27 cellular contexts compared by ENCODE assay signal in genomic region chr10:58362026-58362799, GRCh38. TPM values are rescaled to one million over a fixed set of nuclear protein-coding genes. Genes with fewer than 3 reads are reported as not detected.
DNase-seq lines count a peak whose midpoint lies in the region; ATAC-seq and TF ChIP-seq lines count a peak whose summit lies in the region.
"Had no signal": no experiment of that assay in that cellular context is flagged by ENCODE, and none has a peak within 500 bp of the region (broad histone marks: within the 10 kb centered on the region; RNA-seq: fewer than 3 reads in every experiment).

No MANE protein-coding gene starts in this region.

- TF ChIP-seq EP300 in SK-N-SH (IDR thresholded peaks at IDR 0.05; ENCODE audit: borderline replicate concordance in 1 of 2, low read depth in 1 of 2, low read length in 1 of 2): no peak
- TF ChIP-seq EP300 in stomach (IDR thresholded peaks at IDR 0.05): no peak

- TF ChIP-seq CTCF in SK-N-SH (IDR thresholded peaks at IDR 0.05): no peak
- TF ChIP-seq CTCF in foreskin keratinocyte (conservative IDR thresholded peaks at IDR 0.05): no peak
- no peak for TF ChIP-seq CTCF in stomach (IDR thresholded peaks at IDR 0.05)

- CTCF ChIA-PET in SK-N-SH (lab: Yijun Ruan, JAX): interaction anchor here (0.6 kb wide), 1 partner anchor 9 kb away, joined by 3 read pairs; no protein-coding TSS in a partner anchor

- H3K4me1 ChIP-seq in SK-N-SH (ENCODE audit: control insufficient read depth in 1 of 2, insufficient read depth in 2 of 2, low read depth in 1 of 2, low read length in 1 of 2) (0 out of 4 replicates have a peak, but pooled peaks cover 2 to 4% of the 10 kb centered on the region in 2 experiments), foreskin keratinocyte (peaks cover 19% of the 10 kb centered on the region), mesendoderm (ENCODE audit: control insufficient read depth, low read depth, low read length) (no peaks in the 10 kb centered on the region), stomach (peaks cover 0 to 20% (median 5%) of the 10 kb centered on the region in 4 donors)
- H3K4me1 ChIP-seq: upper lobe of right lung had no signal

- H3K23ac ChIP-seq in mesendoderm (ENCODE audit: low read length): no peak overlapping the region

- DNase-seq in SK-N-SH (no peak), amniotic epithelial cell (ENCODE audit: low read depth) (peak; percentile 82), foreskin keratinocyte (no peak), mesendoderm (no peak), stomach (no peak)
- DNase-seq: 8988T; activated CD4-positive, alpha-beta T cell treated with anti-CD3 and anti-CD28 coated beads for 36 hours; activated naive CD4-positive, alpha-beta T cell treated with anti-CD3 and anti-CD28 coated beads, Interleukin-2, amount 50 U/mL, for 16 hours; AML-193; CD4-positive, CD25-positive, alpha-beta regulatory T cell; DMS79 treated with DMSO at 0.1 percent for 48 hours; foreskin fibroblast; GOT3; heart right ventricle; KBM-7; NCI-H1417 treated with DMSO at 0.1 percent for 48 hours; NCI-H2029 treated with DMSO at 0.1 percent for 48 hours; NCI-H69; SHP77 treated with DMSO at 0.1 percent for 48 hours; upper lobe of right lung had no signal

- H3K27me3 ChIP-seq in SK-N-SH (ENCODE audit: insufficient read depth): no peaks in the 10 kb centered on the region
- no peaks in the 10 kb centered on the region for H3K27me3 ChIP-seq in foreskin keratinocyte
- H3K27me3 ChIP-seq in mesendoderm (ENCODE audit: insufficient read depth, low read length, poor library complexity): no peaks in the 10 kb centered on the region
- no peaks in the 10 kb centered on the region for H3K27me3 ChIP-seq in stomach
- H3K27me3 ChIP-seq: heart right ventricle, upper lobe of right lung had no signal

- H3K4ac ChIP-seq in mesendoderm (ENCODE audit: low read depth, low read length): no peak overlapping the region

- H3K56ac ChIP-seq in mesendoderm (ENCODE audit: low read length): no peak overlapping the region

- H3K79me1 ChIP-seq in mesendoderm (ENCODE audit: low read length): no peaks in the 10 kb centered on the region

- no peak overlapping the region for H4K5ac ChIP-seq in mesendoderm (ENCODE audit: low read length)

- no peak overlapping the region for H2AK5ac ChIP-seq in mesendoderm (ENCODE audit: low read length)

- TF ChIP-seq POLR2A in stomach (IDR thresholded peaks at IDR 0.05): no peak

- no peak overlapping the region for H2BK15ac ChIP-seq in mesendoderm (replicated peaks; ENCODE audit: low read depth)

- H3K27ac ChIP-seq in SK-N-SH (ENCODE audit: low read depth in 2 of 2, low read length in 1 of 2) (no peak overlapping the region), foreskin keratinocyte (no peak overlapping the region), mesendoderm (ENCODE audit: low read depth, low read length) (no peak overlapping the region), stomach (no peak overlapping the region)
- H3K27ac ChIP-seq: heart right ventricle, upper lobe of right lung had no signal

- POLR2A ChIA-PET in SK-N-SH (lab: Yijun Ruan, JAX): no interaction called here

- H3K79me2 ChIP-seq in SK-N-SH (ENCODE audit: insufficient read depth) (peaks cover 13% of the 10 kb centered on the region; the same call in 1 of the 2 replicates), mesendoderm (ENCODE audit: control insufficient read depth, insufficient read depth, low read length) (no peaks in the 10 kb centered on the region)

- intact Hi-C loops in stomach (cut with DNase I; ENCODE audit: low total_unique reads): no loop called here

- H4K20me1 ChIP-seq in SK-N-SH (ENCODE audit: insufficient read depth): no peaks in the 10 kb centered on the region

- TF ChIP-seq RAD21 in SK-N-SH (IDR thresholded peaks at IDR 0.05; ENCODE audit: low read length): no peak

- peaks cover 5% of the 10 kb centered on the region for H3F3A ChIP-seq in SK-N-SH (replicated peaks; ENCODE audit: insufficient read depth)

- no peak overlapping the region for H3K18ac ChIP-seq in mesendoderm (ENCODE audit: low read length)

- H3K9ac ChIP-seq in SK-N-SH: no peak overlapping the region
- no peak overlapping the region for H3K9ac ChIP-seq in mesendoderm (ENCODE audit: low read length)

- 82% methylated on average over 2 of the region's 2 CpGs for WGBS in SK-N-SH (ENCODE audit: low lambda C conversion rate)
- 100% methylated on average over 1 of the region's 2 CpGs for WGBS in mesendoderm (ENCODE audit: extremely low coverage, insufficient coverage, low lambda C conversion rate)
- WGBS in stomach, 5 donors: 72 to 82% (median 74%) methylated on average over 2 of the region's 2 CpGs

- peaks cover 13 to 32% of the 10 kb centered on the region in 2 experiments for H3K36me3 ChIP-seq in SK-N-SH (replicated peaks in 1 of 2; ENCODE audit: control insufficient read depth in 1 of 2, insufficient read depth in 2 of 2, low read length in 1 of 2)
- H3K36me3 ChIP-seq in mesendoderm (ENCODE audit: control insufficient read depth, insufficient read depth, low read length): no peaks in the 10 kb centered on the region
- H3K36me3 ChIP-seq in stomach: peaks cover 0 to 27% (median 25%) of the 10 kb centered on the region in 4 donors

- H3K4me3 ChIP-seq in SK-N-SH (ENCODE audit: low read depth in 2 of 2, low read length in 1 of 2) (no peak overlapping the region), mesendoderm (ENCODE audit: low read length) (no peak overlapping the region), stomach (no peak overlapping the region)
- H3K4me3 ChIP-seq: heart right ventricle, lung, upper lobe of right lung had no signal

- no peak overlapping the region for H4K8ac ChIP-seq in mesendoderm (ENCODE audit: low read depth, low read length)

- H3K9me3 ChIP-seq in SK-N-SH (no peaks in the 10 kb centered on the region), stomach (no peaks in the 10 kb centered on the region)
- H3K9me3 ChIP-seq: heart right ventricle, upper lobe of right lung had no signal

- no peak for ATAC-seq in SK-N-SH treated with all-trans-retinoic acid at 6 μM for 48 hours
- peak; percentile 33 for ATAC-seq in foreskin keratinocyte
- ATAC-seq in HG03159 (IDR thresholded peaks at IDR 0.05; ENCODE audit: unreplicated experiment): no peak
- ATAC-seq in GM21825 (IDR thresholded peaks at IDR 0.05; ENCODE audit: unreplicated experiment): no peak
- ATAC-seq: activated CD4-positive, alpha-beta T cell treated with anti-CD3 and anti-CD28 coated beads for 36 hours; activated T-helper 17 cell treated with anti-CD3 and anti-CD28 coated beads, Interleukin-2, amount 50 U/mL, for 72 hours; heart right ventricle; natural killer cell treated with Interleukin-12 subunit alpha and Interleukin-12 subunit beta and Interleukin-15 and Interleukin-18, amount 100 ng/mL, for 72 hours; stimulated activated memory B cell treated with anti-CD40 and anti-IgM and Interleukin-4, amounts not matched to agents 10 μg/mL and 1 μg/mL and 100 μg/mL, for 72 hours; upper lobe of right lung had no signal

- no peak overlapping the region for H2BK120ac ChIP-seq in mesendoderm (ENCODE audit: low read depth, low read length)

- no peak overlapping the region for H2AFZ ChIP-seq in SK-N-SH (ENCODE audit: low read depth)

- H3K4me2 ChIP-seq in SK-N-SH: no peak overlapping the region
- H3K4me2 ChIP-seq in mesendoderm (ENCODE audit: low read length): no peak overlapping the region

- H3K9me2 ChIP-seq in SK-N-SH: no peaks in the 10 kb centered on the region; the same call in 1 of the 2 replicates

- no peak overlapping the region for H2BK5ac ChIP-seq in mesendoderm (ENCODE audit: low read length)

TF ChIP-seq in SK-N-SH treated with all-trans-retinoic acid at 6 μM for 48 hours, 23 proteins besides CTCF, POLR2A, EP300 and RAD21:
- TF ChIP-seq ZC3H10 (CRISPR knock-in tag; IDR thresholded peaks at IDR 0.05) (no peak), ISL1 (CRISPR knock-in tag; IDR thresholded peaks at IDR 0.05) (peak; percentile 42), TOX (CRISPR knock-in tag; IDR thresholded peaks at IDR 0.05; ENCODE audit: borderline replicate concordance) (no peak), ARNTL (CRISPR knock-in tag; IDR thresholded peaks at IDR 0.05; ENCODE audit: borderline replicate concordance, low read depth) (no peak), ZFP30 (CRISPR knock-in tag; IDR thresholded peaks at IDR 0.05) (no peak)

TF ChIP-seq in SK-N-SH, 30 proteins besides CTCF, POLR2A, EP300 and RAD21 (continues in another document):
- no peak for TF ChIP-seq MAX (IDR thresholded peaks at IDR 0.05; ENCODE audit: low read depth)
- TF ChIP-seq GATA2 (CRISPR knock-in tag; IDR thresholded peaks at IDR 0.05): no peak
- no peak for TF ChIP-seq IRF3 (IDR thresholded peaks at IDR 0.05; ENCODE audit: low read depth, low read length)
- TF ChIP-seq CHD2 (IDR thresholded peaks at IDR 0.05; ENCODE audit: low read length, partially characterized antibody): no peak
- no peak for TF ChIP-seq FOSL2 (IDR thresholded peaks at IDR 0.05; ENCODE audit: borderline replicate concordance, low read depth)
- TF ChIP-seq TAF1 (IDR thresholded peaks at IDR 0.05; ENCODE audit: borderline replicate concordance, low read depth, low read length): no peak

RNA-seq across cellular contexts. Expression of gene TFAM, which starts 23.0 kb away (rescaled TPM):
- polyA plus RNA-seq in SK-N-SH (2012; rRNA removed): 13.0 and 19.6 TPM in 2 replicates
- polyA plus RNA-seq in SK-N-SH (2012; cell fraction: cytosol; rRNA removed): 16.7 and 18.9 TPM in 2 replicates
- 7.0 and 7.1 TPM in 2 replicates for polyA plus RNA-seq in SK-N-SH (2012; cell fraction: nucleus; rRNA removed)
- total RNA-seq in foreskin keratinocyte: 34.9 and 51.5 TPM in 2 replicates
- 12.0 and 21.3 TPM in 2 replicates for polyA plus RNA-seq in foreskin keratinocyte
- polyA plus RNA-seq in mesendoderm (2013, experiment 1 of 2): 106 TPM
- 110 TPM for polyA plus RNA-seq in mesendoderm (2013, experiment 2 of 2)
- total RNA-seq in stomach: 10 to 100 TPM; 15.4 to 39.7 (median 26.3) TPM
- 10 to 100 TPM in 1 of 3 donors, 1 to 10 TPM in 2; 4.9 to 12.5 (median 7.5) TPM for polyA plus RNA-seq in stomach

RNA-seq across cellular contexts. Expression of gene UBE2D1, which starts 27.4 kb away (rescaled TPM):
- polyA plus RNA-seq in SK-N-SH (2012; rRNA removed) (8.7 and 11.1 TPM in 2 replicates), foreskin keratinocyte (16.3 and 19.1 TPM in 2 replicates), stomach (1 to 10 TPM; 6.9 to 9.5 (median 7.3) TPM)
- 13.8 and 18.7 TPM in 2 replicates for polyA plus RNA-seq in SK-N-SH (2012; cell fraction: cytosol; rRNA removed)
- 3.0 and 7.8 TPM in 2 replicates for polyA plus RNA-seq in SK-N-SH (2012; cell fraction: nucleus; rRNA removed)
- total RNA-seq in foreskin keratinocyte (16.4 and 16.6 TPM in 2 replicates), stomach (10 to 100 TPM in 2 of 5 donors, 1 to 10 TPM in 3; 7.0 to 16.5 (median 9.6) TPM)
- 37.9 TPM for polyA plus RNA-seq in mesendoderm (2013, experiment 1 of 2)
- polyA plus RNA-seq in mesendoderm (2013, experiment 2 of 2): 40.1 TPM
